In genomic region chr20:25856256-25856884, GRCh38 we compare ENCODE assay signal across 24 cellular contexts.
"Had no signal": no experiment of that assay in that cellular context is flagged by ENCODE, and none has a peak within 500 bp of the region (broad histone marks: within the 10 kb centered on the region; RNA-seq: fewer than 3 reads in every experiment).

No MANE protein-coding gene starts in this region.

- ATAC-seq: activated CD4-positive, alpha-beta T cell treated with anti-CD3 and anti-CD28 coated beads for 36 hours; heart right ventricle; left lobe of liver; naive thymus-derived CD8-positive, alpha-beta T cell; sciatic nerve; stimulated activated memory B cell treated with anti-CD40 and anti-IgM and Interleukin-4, amounts not matched to agents 10 μg/mL and 1 μg/mL and 100 μg/mL, for 72 hours had no signal

- FAIRE-seq: endometrium, keratinocyte, urothelium cell line had no signal

- H3K4me2 ChIP-seq: smooth muscle cell had no signal

- H3K27ac ChIP-seq: heart right ventricle, stomach, suprapubic skin, tibial nerve had no signal

- DNase-seq: activated B cell treated with CpG ODN at 0.5 μM for 24 hours; activated CD4-positive, alpha-beta T cell treated with anti-CD3 and anti-CD28 coated beads for 36 hours; activated CD4-positive, alpha-beta T cell treated with anti-CD3 and anti-CD28 coated beads, Interleukin-2, amount 50 U/mL, for 4 hours; activated effector memory CD4-positive, alpha-beta T cell treated with Interleukin-2 at 50 U/mL for 16 hours; activated naive CD4-positive, alpha-beta T cell treated with anti-CD3 and anti-CD28 coated beads for 36 hours; activated naive CD8-positive, alpha-beta T cell treated with anti-CD3 and anti-CD28 coated beads, Interleukin-2, amount 10 ng/mL, durations not matched to agents 7 days and 5 days; activated T-cell treated with anti-CD3 and anti-CD28 coated beads, Interleukin-2, amount 50 U/mL, for 48 hours; amniotic stem cell; effector CD4-positive, alpha-beta T cell; erythroblast; foreskin fibroblast; heart right ventricle; stimulated activated CD4-positive, alpha-beta T cell treated with anti-CD3 and anti-CD28 coated beads, Interleukin-15, amount 100 ng/mL, for 24 hours; stomach had no signal

- H3K36me3 ChIP-seq: heart right ventricle, stomach, suprapubic skin, tibial nerve had no signal

- H3K9me3 ChIP-seq: heart right ventricle, stomach, suprapubic skin, tibial nerve had no signal

- H3K4me3 ChIP-seq: smooth muscle cell, stomach, suprapubic skin, tibial nerve had no signal
